ENCODE assay signal across 8 cellular contexts in the genomic region with DNA sequence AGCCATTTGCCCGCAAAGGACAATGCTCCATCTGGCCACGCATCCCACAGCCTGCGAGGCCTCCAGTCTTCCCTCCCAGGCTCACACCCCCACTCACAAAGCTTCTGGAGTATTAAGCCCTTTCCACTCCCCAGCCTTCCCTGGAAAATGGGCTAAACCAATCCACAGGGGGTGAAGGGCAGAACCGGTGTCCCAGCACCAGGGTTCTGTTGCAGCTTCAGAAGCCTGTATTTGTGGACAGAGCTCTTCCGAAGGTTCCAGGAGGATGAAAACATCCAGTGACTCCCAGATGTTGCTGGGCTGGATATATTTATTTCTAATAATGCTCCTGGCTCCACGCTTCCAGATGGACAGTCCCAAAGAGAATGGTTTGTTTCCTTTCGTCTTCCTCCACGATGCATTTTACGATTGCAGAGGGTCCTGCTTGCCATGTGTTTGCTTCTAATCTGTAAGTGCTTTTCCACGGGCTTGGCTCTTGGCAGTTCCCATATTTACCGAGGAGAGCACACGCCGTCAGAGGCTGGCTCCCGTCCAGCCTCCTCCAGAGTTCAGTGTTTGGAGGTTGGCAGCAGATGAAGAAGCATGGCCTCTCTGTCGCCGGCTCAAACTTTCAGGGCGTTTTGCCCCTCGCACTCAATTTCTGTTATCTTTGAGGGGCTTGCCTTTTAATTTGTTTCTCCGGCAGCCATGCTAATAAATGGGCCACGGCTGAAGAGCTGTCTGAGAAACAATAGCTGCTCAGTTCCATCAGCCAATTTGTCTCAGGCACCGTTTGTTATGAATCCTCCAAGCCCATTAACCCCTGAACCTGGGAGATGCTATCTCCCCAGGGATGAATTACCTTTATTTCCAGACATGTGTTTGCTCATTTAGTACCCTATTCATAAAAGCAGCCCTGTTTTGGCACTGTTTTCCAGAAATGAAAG.
DNase-seq lines count a peak whose midpoint lies in the region; ATAC-seq, FAIRE-seq and TF ChIP-seq lines count a peak whose summit lies in the region.

No MANE protein-coding gene starts in this region.

- H3K36me3 ChIP-seq in bronchial epithelial cell (ENCODE audit: control insufficient read depth, insufficient read depth, low read length): no peaks in the 10 kb centered on the region
- no peaks in the 10 kb centered on the region for H3K36me3 ChIP-seq in lung (ENCODE audit: control insufficient read depth in 2 of 2, insufficient read depth in 2 of 2, low read length in 2 of 2)
- H3K36me3 ChIP-seq in uterus: no peaks in the 10 kb centered on the region

- 32 to 57% methylated on average over 21 of the region's 21 CpGs for WGBS in lung, 2 donors

- H3K4me1 ChIP-seq in lung (ENCODE audit: control insufficient read depth in 2 of 2, insufficient read depth in 2 of 2, low read length in 2 of 2) (peaks cover 0 to 5% of the 10 kb centered on the region in 2 donors), uterus (peaks cover 9 to 14% of the 10 kb centered on the region in 2 donors)

- H3K27me3 ChIP-seq in bronchial epithelial cell (ENCODE audit: control insufficient read depth, insufficient read depth, low read length): peaks cover 1% of the 10 kb centered on the region
- H3K27me3 ChIP-seq in lung (ENCODE audit: control insufficient read depth, insufficient read depth): no peaks in the 10 kb centered on the region
- H3K27me3 ChIP-seq in uterus: no peaks in the 10 kb centered on the region

- H3K27ac ChIP-seq in lung (ENCODE audit: low read depth in 1 of 2, low read length in 1 of 2): peak overlapping the region in 1 of 2 donors; percentile 32
- H3K27ac ChIP-seq in uterus: peak overlapping the region; percentile 82 to 87

- DNase-seq in AG09309 (ENCODE audit: low read depth) (no peak), NCI-H2029 treated with DMSO at 0.1 percent for 48 hours (lab: John Stamatoyannopoulos, UW) (peak; percentile 70), bronchial epithelial cell (ENCODE audit: low read depth) (peak; percentile 34), lung (ENCODE audit: low spot score) (peak; percentile 66), uterus (peak; percentile 78 to 86), activated gamma-delta T cell (lab: John Stamatoyannopoulos, UW) (no peak)
- DNase-seq in activated CD4-positive, alpha-beta T cell treated with anti-CD3 and anti-CD28 coated beads, Interleukin-2, amount 50 U/mL, for 48 hours: no peak

- no peak for FAIRE-seq in bronchial epithelial cell (lab: Jason Lieb, UNC)

- peak; percentile 31 for ATAC-seq in lung (ENCODE audit: insufficient read depth, low FRiP score)
- ATAC-seq in HG02759 (IDR thresholded peaks at IDR 0.05; ENCODE audit: unreplicated experiment): no peak

- TF ChIP-seq POLR2A in uterus (IDR thresholded peaks at IDR 0.05): no peak

- H3K4me3 ChIP-seq in AG09309 (ENCODE audit: control insufficient read depth, low read depth, low read length) (peak overlapping the region; percentile 23), bronchial epithelial cell (ENCODE audit: low read depth, low read length) (no peak overlapping the region), lung (no peak overlapping the region), uterus (peak overlapping the region; percentile 4 to 5)

- intact Hi-C loops in uterus (cut with DNase I; ENCODE audit: low total_unique reads): no loop called here

- H3K9me3 ChIP-seq in lung (ENCODE audit: control insufficient read depth in 2 of 2, insufficient read depth in 1 of 2, low read length in 1 of 2) (no peaks in the 10 kb centered on the region), uterus (no peaks in the 10 kb centered on the region)

- TF ChIP-seq CTCF in AG09309 (IDR thresholded peaks at IDR 0.05; ENCODE audit: control insufficient read depth, insufficient read depth, low read depth, low read length, missing control alignments) (no peak), bronchial epithelial cell (IDR thresholded peaks at IDR 0.05; ENCODE audit: insufficient read depth, low read length, severe bottlenecking) (no peak), lung (IDR thresholded peaks at IDR 0.05; ENCODE audit: control extremely low read depth, extremely low read depth) (no peak), uterus (IDR thresholded peaks at IDR 0.05) (no peak)

Comparison
In these comparisons a context has a peak if more than half of its experiments do, and no peak if none do; other contexts are left out.
1. DNase-seq: peak in NCI-H2029 treated with DMSO at 0.1 percent for 48 hours (single experiment), bronchial epithelial cell (single experiment), lung (single experiment) and uterus (2 of 2); none in AG09309 (single experiment), activated CD4-positive, alpha-beta T cell treated with anti-CD3 and anti-CD28 coated beads, Interleukin-2, amount 50 U/mL, for 48 hours (0 of 2) and activated gamma-delta T cell (single experiment).
2. H3K4me3 ChIP-seq: peak in AG09309 (single experiment) and uterus (2 of 2); none in bronchial epithelial cell (single experiment) and lung (single experiment).